Comparison of ENCODE assay signal across 1 cellular context in the genomic region with DNA sequence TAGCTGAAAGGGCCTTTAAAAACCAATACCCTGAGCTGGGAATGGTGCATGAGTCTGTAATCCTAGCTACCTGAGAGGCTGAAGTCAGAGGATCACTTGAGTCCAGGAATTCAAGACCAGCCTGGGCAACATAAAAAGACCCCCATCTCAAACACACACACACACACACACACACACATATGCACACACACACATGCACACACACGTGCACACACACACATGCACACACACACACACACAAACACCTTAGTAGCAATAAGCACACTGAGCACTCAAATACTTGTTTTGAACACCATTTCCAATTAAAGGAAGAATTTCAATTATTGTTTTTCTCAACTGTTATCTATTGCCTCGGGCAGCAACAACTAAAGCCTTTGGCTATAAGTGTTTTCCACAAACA.
TF ChIP-seq lines count a peak whose summit lies in the region.

No MANE protein-coding gene starts in this region.

TF ChIP-seq in IMR-90, 13 proteins besides CTCF, POLR2A, EP300 and RAD21:
- TF ChIP-seq NFE2L2 (IDR thresholded peaks at IDR 0.05; ENCODE audit: low read depth, low read length) (no peak), SMC3 (IDR thresholded peaks at IDR 0.05; ENCODE audit: low read depth, low read length) (no peak), ELK1 (IDR thresholded peaks at IDR 0.05; ENCODE audit: borderline replicate concordance, low read depth, low read length) (no peak), CHD1 (IDR thresholded peaks at IDR 0.05; ENCODE audit: low read depth, low read length) (no peak), RFX5 (IDR thresholded peaks at IDR 0.05; ENCODE audit: low read depth, low read length) (no peak), MAZ (IDR thresholded peaks at IDR 0.05; ENCODE audit: borderline replicate concordance, low read depth, low read length) (no peak), CEBPB (IDR thresholded peaks at IDR 0.05; ENCODE audit: low read depth, low read length) (no peak), FOS (IDR thresholded peaks at IDR 0.05; ENCODE audit: low read depth, low read length) (no peak), RCOR1 (IDR thresholded peaks at IDR 0.05; ENCODE audit: insufficient replicate concordance, low read length) (no peak), MAFK (IDR thresholded peaks at IDR 0.05; ENCODE audit: low read depth, low read length) (no peak), BHLHE40 (IDR thresholded peaks at IDR 0.05; ENCODE audit: low read depth, low read length) (no peak), MXI1 (IDR thresholded peaks at IDR 0.05; ENCODE audit: borderline replicate concordance, low read depth, low read length) (no peak)
- TF ChIP-seq, protein P1, sequence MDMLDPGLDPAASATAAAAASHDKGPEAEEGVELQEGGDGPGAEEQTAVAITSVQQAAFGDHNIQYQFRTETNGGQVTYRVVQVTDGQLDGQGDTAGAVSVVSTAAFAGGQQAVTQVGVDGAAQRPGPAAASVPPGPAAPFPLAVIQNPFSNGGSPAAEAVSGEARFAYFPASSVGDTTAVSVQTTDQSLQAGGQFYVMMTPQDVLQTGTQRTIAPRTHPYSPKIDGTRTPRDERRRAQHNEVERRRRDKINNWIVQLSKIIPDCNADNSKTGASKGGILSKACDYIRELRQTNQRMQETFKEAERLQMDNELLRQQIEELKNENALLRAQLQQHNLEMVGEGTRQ (IDR thresholded peaks at IDR 0.05; ENCODE audit: low read depth, low read length): no peak
TF ChIP-seq in IMR-90: peak in this region for 0.
